ENCODE assay signal across 19 cellular contexts in genomic region chr14:61357118-61357517, GRCh38. TPM values are rescaled to one million over a fixed set of nuclear protein-coding genes. Genes with fewer than 3 reads are reported as not detected.
DNase-seq lines count a peak whose midpoint lies in the region; ATAC-seq, FAIRE-seq and TF ChIP-seq lines count a peak whose summit lies in the region.
"Had no signal": no experiment of that assay in that cellular context is flagged by ENCODE, and none has a peak within 500 bp of the region (broad histone marks: within the 10 kb centered on the region; RNA-seq: fewer than 3 reads in every experiment).

No MANE protein-coding gene starts in this region.

- H3K27ac ChIP-seq in left ventricle myocardium inferior (replicated peaks) (peak overlapping the region; percentile 79), left lung (peak overlapping the region; percentile 8 to 67)
- H3K27ac ChIP-seq: thoracic aorta had no signal

- TF ChIP-seq CTCF in left ventricle myocardium inferior (IDR thresholded peaks at IDR 0.05; ENCODE audit: borderline replicate concordance) (no peak), left lung (IDR thresholded peaks at IDR 0.05) (no peak)
- no peak for TF ChIP-seq CTCF in activated CD8-positive, alpha-beta T cell treated with anti-CD3 and anti-CD28 coated beads for 36 hours (IDR thresholded peaks at IDR 0.05)

- H3K4me1 ChIP-seq in left ventricle myocardium inferior: peaks cover 35% of the 10 kb centered on the region
- H3K4me1 ChIP-seq in left lung: peaks cover 6 to 42% of the 10 kb centered on the region in 2 donors
- H3K4me1 ChIP-seq: HAP-1 had no signal

- POLR2A ChIA-PET in activated CD8-positive, alpha-beta T cell treated with anti-CD3 and anti-CD28 coated beads for 36 hours (lab: Charles Lee): interaction anchor here (0.6 to 2.2 kb wide), 7 partner anchors 10 to 1108 kb away, joined by 3 to 10 read pairs (median 3); partner anchors contain the start of gene PPM1A

- H3K27me3 Mint-ChIP-seq in activated CD8-positive, alpha-beta T cell treated with anti-CD3 and anti-CD28 coated beads for 36 hours: no peaks in the 10 kb centered on the region

- H3K4me3 Mint-ChIP-seq in activated CD8-positive, alpha-beta T cell treated with anti-CD3 and anti-CD28 coated beads for 36 hours: peak overlapping the region; percentile 30

- peaks cover 82% of the 10 kb centered on the region for H3K4me1 Mint-ChIP-seq in activated CD8-positive, alpha-beta T cell treated with anti-CD3 and anti-CD28 coated beads for 36 hours (ENCODE audit: low read depth)

- no peak overlapping the region for H3K4me3 ChIP-seq in left ventricle myocardium inferior
- H3K4me3 ChIP-seq in left lung: no peak overlapping the region
- H3K4me3 ChIP-seq: esophagus muscularis mucosa, HAP-1, K562, thoracic aorta had no signal

- peaks cover 71% of the 10 kb centered on the region for H3K36me3 Mint-ChIP-seq in activated CD8-positive, alpha-beta T cell treated with anti-CD3 and anti-CD28 coated beads for 36 hours (ENCODE audit: low read depth)

- intact Hi-C loops in left ventricle myocardium inferior (cut with micrococcal nuclease) (no loop called here), Right ventricle myocardium superior (cut with DNase I) (no loop called here), left lung (cut with DNase I) (no loop called here)
- intact Hi-C loops in activated CD8-positive, alpha-beta T cell treated with anti-CD3 and anti-CD28 coated beads for 36 hours (cut with micrococcal nuclease): no loop called here

- ATAC-seq in Right ventricle myocardium superior (ENCODE audit: poor library complexity): no peak
- ATAC-seq in activated CD8-positive, alpha-beta T cell treated with anti-CD3 and anti-CD28 coated beads for 36 hours: peak; percentile 25
- no peak for ATAC-seq in left lung
- ATAC-seq in GM19351 (IDR thresholded peaks at IDR 0.05; ENCODE audit: unreplicated experiment): no peak
- no peak for ATAC-seq in HG02938 (IDR thresholded peaks at IDR 0.05; ENCODE audit: unreplicated experiment)
- ATAC-seq: K562 had no signal

- CTCF ChIA-PET in activated CD8-positive, alpha-beta T cell treated with anti-CD3 and anti-CD28 coated beads for 36 hours (lab: Charles Lee): interaction anchor here (0.7 to 2.1 kb wide), 8 partner anchors 9 to 340 kb away, joined by 3 to 7 read pairs (median 3); no protein-coding TSS in a partner anchor

- FAIRE-seq in urothelium cell line (lab: Jason Lieb, UNC): peak; percentile 90
- FAIRE-seq: K562 had no signal

- DNase-seq in left ventricle myocardium inferior: no peak
- no peak for DNase-seq in Right ventricle myocardium superior
- DNase-seq in activated CD8-positive, alpha-beta T cell treated with anti-CD3 and anti-CD28 coated beads for 36 hours: no peak
- DNase-seq in left lung: no peak
- DNase-seq in urothelium cell line (ENCODE audit: low spot score): no peak
- no peak for DNase-seq in COR-L47 (lab: John Stamatoyannopoulos, UW)
- DNase-seq: activated CD4-positive, alpha-beta T cell treated with anti-CD3 and anti-CD28 coated beads, Interleukin-2, amount 50 U/mL, for 4 hours; dermis blood vessel endothelial cell; DMS153; NCI-H2029 treated with DMSO at 0.1 percent for 48 hours; NCI-H446 treated with DMSO at 0.1 percent for 48 hours; stimulated activated CD4-positive, alpha-beta T cell treated with anti-CD3 and anti-CD28 coated beads, Interleukin-4, amount 100 ng/mL, for 1 hour; T1000 had no signal

- H3K36me3 ChIP-seq in left ventricle myocardium inferior: no peaks in the 10 kb centered on the region
- no peaks in the 10 kb centered on the region for H3K36me3 ChIP-seq in left lung
- H3K36me3 ChIP-seq: esophagus muscularis mucosa, HAP-1, thoracic aorta had no signal

- H3K9me3 ChIP-seq in left ventricle myocardium inferior (replicated peaks) (no peaks in the 10 kb centered on the region), left lung (no peaks in the 10 kb centered on the region)
- H3K9me3 ChIP-seq: esophagus muscularis mucosa, HAP-1, thoracic aorta had no signal

- H3K27me3 ChIP-seq in left ventricle myocardium inferior (ENCODE audit: low read depth) (no peaks in the 10 kb centered on the region), left lung (no peaks in the 10 kb centered on the region)
- H3K27me3 ChIP-seq: esophagus muscularis mucosa had no signal

- H3K9me3 Mint-ChIP-seq in activated CD8-positive, alpha-beta T cell treated with anti-CD3 and anti-CD28 coated beads for 36 hours: no peaks in the 10 kb centered on the region

- peak overlapping the region; percentile 89 for H3K27ac Mint-ChIP-seq in activated CD8-positive, alpha-beta T cell treated with anti-CD3 and anti-CD28 coated beads for 36 hours

RNA-seq across cellular contexts. Expression of gene PRKCH, which starts 35.7 kb away (rescaled TPM):
- 18.4 TPM for total RNA-seq in left ventricle myocardium inferior
- 14.5 TPM for total RNA-seq in Right ventricle myocardium superior
- 100 to 1,000 TPM; 193 to 194 TPM for total RNA-seq in activated CD8-positive, alpha-beta T cell treated with anti-CD3 and anti-CD28 coated beads for 36 hours
- 10 to 100 TPM; 35.2 to 48.8 TPM for total RNA-seq in left lung
